ENCODE assay signal across 17 cellular contexts in the genomic region with DNA sequence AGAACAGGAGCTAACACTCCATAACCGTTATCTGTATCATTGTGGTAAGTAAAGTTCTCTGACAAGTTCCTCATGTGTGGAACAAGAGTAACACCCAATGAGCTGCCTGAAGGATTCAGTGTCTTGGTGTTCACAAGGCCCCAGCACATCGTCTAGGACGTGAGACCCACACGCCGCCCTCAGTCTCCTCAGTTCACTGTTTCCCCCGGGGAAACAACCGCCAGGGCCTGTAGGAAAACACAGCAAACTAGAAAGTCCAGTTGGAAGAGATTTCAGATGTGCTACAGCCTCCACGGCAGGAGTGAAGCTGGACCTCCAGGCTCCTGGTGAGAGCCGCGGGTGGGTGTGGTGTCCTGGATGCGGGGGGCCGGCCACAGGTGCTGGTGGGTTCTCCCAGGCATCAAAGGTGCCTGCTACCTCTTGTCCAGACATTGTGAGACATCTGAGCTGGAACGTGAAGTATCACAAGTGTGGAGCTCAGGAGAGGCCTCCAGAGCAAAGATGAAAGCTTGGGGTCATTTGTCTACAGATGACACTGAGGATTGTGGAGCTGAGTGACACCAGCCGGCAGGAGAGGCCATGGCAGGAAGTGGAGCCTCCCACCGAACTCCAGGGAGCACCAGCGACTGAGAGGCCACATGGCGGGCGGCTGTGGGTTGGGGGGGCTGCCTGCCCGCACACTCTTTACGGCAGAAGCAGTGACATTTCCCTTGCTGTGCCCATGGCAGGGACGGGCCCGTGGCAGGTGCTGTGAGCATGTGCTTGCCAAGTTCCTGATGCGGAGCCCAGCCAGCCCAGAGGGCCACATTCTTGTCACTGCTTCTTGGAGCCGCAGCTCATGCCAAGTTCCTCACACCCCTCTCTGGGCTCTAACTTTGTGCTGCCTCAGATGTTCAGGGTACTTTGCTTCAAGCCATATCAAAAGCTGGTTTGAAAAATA.
DNase-seq lines count a peak whose midpoint lies in the region; ATAC-seq and TF ChIP-seq lines count a peak whose summit lies in the region.
"Had no signal": no experiment of that assay in that cellular context is flagged by ENCODE, and none has a peak within 500 bp of the region (broad histone marks: within the 10 kb centered on the region; RNA-seq: fewer than 3 reads in every experiment).

No MANE protein-coding gene starts in this region.

- H3K4me1 Mint-ChIP-seq in activated CD4-positive, alpha-beta memory T cell treated with anti-CD3 and anti-CD28 coated beads, Interleukin-2, amount 10 ng/mL, durations not matched to agents 7 days and 5 days = no peaks in the 10 kb centered on the region

- H3K36me3 ChIP-seq in BLaER1 (no peaks in the 10 kb centered on the region), esophagus muscularis mucosa (no peaks in the 10 kb centered on the region), gastroesophageal sphincter (no peaks in the 10 kb centered on the region)
- H3K36me3 ChIP-seq in BLaER1 treated with 17β-estradiol and CSF1 and Interleukin-3, amounts not matched to agents 10 nM and 100 nM = no peaks in the 10 kb centered on the region
- H3K36me3 ChIP-seq: Peyer's patch had no signal

- H3K9me3 Mint-ChIP-seq in activated CD4-positive, alpha-beta memory T cell treated with anti-CD3 and anti-CD28 coated beads, Interleukin-2, amount 10 ng/mL, durations not matched to agents 7 days and 5 days = no peaks in the 10 kb centered on the region

- H3K27me3 ChIP-seq in BLaER1 (no peaks in the 10 kb centered on the region; the same call in 1 of the 2 replicates), esophagus muscularis mucosa (peaks cover 0 to 35% (median 0%) of the 10 kb centered on the region in 4 donors), gastroesophageal sphincter (peaks cover 27% of the 10 kb centered on the region)
- H3K27me3 ChIP-seq in BLaER1 treated with 17β-estradiol and CSF1 and Interleukin-3, amounts not matched to agents 10 nM and 100 nM = peaks cover 0 to 27% (median 0%) of the 10 kb centered on the region in 11 experiments; a peak in 10 of 22 replicates
- H3K27me3 ChIP-seq: Peyer's patch had no signal

- no peak overlapping the region for H3K27ac Mint-ChIP-seq in activated CD4-positive, alpha-beta memory T cell treated with anti-CD3 and anti-CD28 coated beads, Interleukin-2, amount 10 ng/mL, durations not matched to agents 7 days and 5 days

- TF ChIP-seq EP300 in esophagus muscularis mucosa (IDR thresholded peaks at IDR 0.05) = no peak
- TF ChIP-seq EP300 in gastroesophageal sphincter (IDR thresholded peaks at IDR 0.05) = no peak

- CTCF ChIA-PET in activated CD4-positive, alpha-beta memory T cell treated with anti-CD3 and anti-CD28 coated beads, Interleukin-2, amount 10 ng/mL, durations not matched to agents 7 days and 5 days (lab: Charles Lee) = no interaction called here

- no peak overlapping the region for H3K4me3 Mint-ChIP-seq in activated CD4-positive, alpha-beta memory T cell treated with anti-CD3 and anti-CD28 coated beads, Interleukin-2, amount 10 ng/mL, durations not matched to agents 7 days and 5 days

- H4K20me1 ChIP-seq in BLaER1 = no peaks in the 10 kb centered on the region
- H4K20me1 ChIP-seq in BLaER1 treated with 17β-estradiol and CSF1 and Interleukin-3, amounts not matched to agents 10 nM and 100 nM = no peaks in the 10 kb centered on the region

- H3K27me3 Mint-ChIP-seq in activated CD4-positive, alpha-beta memory T cell treated with anti-CD3 and anti-CD28 coated beads, Interleukin-2, amount 10 ng/mL, durations not matched to agents 7 days and 5 days = peaks cover 3% of the 10 kb centered on the region

- H3K4me1 ChIP-seq in BLaER1 (peaks cover 48% of the 10 kb centered on the region), esophagus muscularis mucosa (no peaks in the 10 kb centered on the region), gastroesophageal sphincter (no peaks in the 10 kb centered on the region)
- H3K4me1 ChIP-seq in BLaER1 treated with 17β-estradiol and CSF1 and Interleukin-3, amounts not matched to agents 10 nM and 100 nM = peaks cover 12 to 49% (median 31%) of the 10 kb centered on the region in 10 experiments
- H3K4me1 ChIP-seq: Peyer's patch had no signal

- DNase-seq in esophagus muscularis mucosa (ENCODE audit: extremely low spot score) (peak; percentile 88), posterior vena cava (ENCODE audit: low spot score) (peak; percentile 58)
- DNase-seq in activated CD4-positive, alpha-beta memory T cell treated with anti-CD3 and anti-CD28 coated beads, Interleukin-2, amount 10 ng/mL, durations not matched to agents 7 days and 5 days = no peak
- no peak for DNase-seq in stimulated activated CD4-positive, alpha-beta T cell treated with anti-CD3 and anti-CD28 coated beads, Interleukin-4, amount 100 ng/mL, for 24 hours
- DNase-seq: AML-193, GF-D8, NCI-H1092 treated with DMSO at 0.1 percent for 48 hours, NCI-H146, NCI-H2029 treated with DMSO at 0.1 percent for 48 hours, NCI-H2171, Peyer's patch had no signal

- H3K27ac ChIP-seq in BLaER1 = peak overlapping the region; percentile 87
- peak overlapping the region in 4 of 11 experiments; percentile 5 to 67 (median 32); a peak in 6 of 22 replicates for H3K27ac ChIP-seq in BLaER1 treated with 17β-estradiol and CSF1 and Interleukin-3, amounts not matched to agents 10 nM and 100 nM
- no peak overlapping the region for H3K27ac ChIP-seq in esophagus muscularis mucosa (replicated peaks in 1 of 4)
- no peak overlapping the region for H3K27ac ChIP-seq in gastroesophageal sphincter
- H3K27ac ChIP-seq: Peyer's patch, SK-N-MC had no signal

- WGBS in esophagus muscularis mucosa = 67% methylated on average over 21 of the region's 24 CpGs
- 53 to 60% methylated on average over 6 to 9 of the region's 24 CpGs for WGBS in gastroesophageal sphincter (ENCODE audit: low coverage in 1 of 2), 2 donors

- H3K9me3 ChIP-seq in BLaER1 = no peaks in the 10 kb centered on the region
- H3K9me3 ChIP-seq in BLaER1 treated with 17β-estradiol and CSF1 and Interleukin-3, amounts not matched to agents 10 nM and 100 nM (replicated peaks in 1 of 11) = 0 out of 22 replicates have a peak, but pooled peaks cover 0 to under 1% (median 0%) of the 10 kb centered on the region in 11 experiments
- peaks cover 0 to 6% (median 0%) of the 10 kb centered on the region in 4 donors for H3K9me3 ChIP-seq in esophagus muscularis mucosa
- H3K9me3 ChIP-seq in gastroesophageal sphincter = no peaks in the 10 kb centered on the region
- H3K9me3 ChIP-seq: Peyer's patch had no signal

- H3K36me3 Mint-ChIP-seq in activated CD4-positive, alpha-beta memory T cell treated with anti-CD3 and anti-CD28 coated beads, Interleukin-2, amount 10 ng/mL, durations not matched to agents 7 days and 5 days (ENCODE audit: low read depth) = no peaks in the 10 kb centered on the region

- TF ChIP-seq CTCF in esophagus muscularis mucosa (IDR thresholded peaks at IDR 0.05) (no peak), gastroesophageal sphincter (IDR thresholded peaks at IDR 0.05) (no peak)

- peak overlapping the region; percentile 57 for H3K9ac ChIP-seq in BLaER1
- peak overlapping the region in 4 of 11 experiments; percentile 6 to 67 (median 18); a peak in 6 of 22 replicates for H3K9ac ChIP-seq in BLaER1 treated with 17β-estradiol and CSF1 and Interleukin-3, amounts not matched to agents 10 nM and 100 nM

- peak overlapping the region; percentile 30 for H3K4me3 ChIP-seq in BLaER1
- H3K4me3 ChIP-seq in BLaER1 treated with 17β-estradiol and CSF1 and Interleukin-3, amounts not matched to agents 10 nM and 100 nM = 0 out of 20 replicates have a peak overlapping the region, but pooled peaks of 1 of the 10 experiments have one; percentile 23
- H3K4me3 ChIP-seq in esophagus muscularis mucosa = no peak overlapping the region
- no peak overlapping the region for H3K4me3 ChIP-seq in gastroesophageal sphincter
- H3K4me3 ChIP-seq: K562, Peyer's patch, SK-N-MC had no signal

- TF ChIP-seq POLR2A in esophagus muscularis mucosa (IDR thresholded peaks at IDR 0.05; ENCODE audit: low read depth) = no peak
- no peak for TF ChIP-seq POLR2A in gastroesophageal sphincter (IDR thresholded peaks at IDR 0.05)

- POLR2A ChIA-PET in activated CD4-positive, alpha-beta memory T cell treated with anti-CD3 and anti-CD28 coated beads, Interleukin-2, amount 10 ng/mL, durations not matched to agents 7 days and 5 days (lab: Charles Lee) = no interaction called here

- ATAC-seq in gastroesophageal sphincter = no peak
- ATAC-seq: K562, Right ventricle myocardium inferior had no signal

- intact Hi-C loops in esophagus muscularis mucosa (cut with DNase I) = no loop called here
- intact Hi-C loops in posterior vena cava (cut with DNase I) = no loop called here

- H3K4me2 ChIP-seq in BLaER1 = peak overlapping the region; percentile 87
- peak overlapping the region in 10 of 11 experiments; percentile 27 to 90 (median 71); a peak in 20 of 22 replicates for H3K4me2 ChIP-seq in BLaER1 treated with 17β-estradiol and CSF1 and Interleukin-3, amounts not matched to agents 10 nM and 100 nM

Comparison
In these comparisons a context has a peak if more than half of its experiments do, and no peak if none do; other contexts are left out.
1. DNase-seq: peak in esophagus muscularis mucosa (single experiment) and posterior vena cava (single experiment); none in activated CD4-positive, alpha-beta memory T cell treated with anti-CD3 and anti-CD28 coated beads, Interleukin-2, amount 10 ng/mL, durations not matched to agents 7 days and 5 days (single experiment) and stimulated activated CD4-positive, alpha-beta T cell treated with anti-CD3 and anti-CD28 coated beads, Interleukin-4, amount 100 ng/mL, for 24 hours (single experiment).